ENCODE assay signal across 28 cellular contexts in the genomic region with DNA sequence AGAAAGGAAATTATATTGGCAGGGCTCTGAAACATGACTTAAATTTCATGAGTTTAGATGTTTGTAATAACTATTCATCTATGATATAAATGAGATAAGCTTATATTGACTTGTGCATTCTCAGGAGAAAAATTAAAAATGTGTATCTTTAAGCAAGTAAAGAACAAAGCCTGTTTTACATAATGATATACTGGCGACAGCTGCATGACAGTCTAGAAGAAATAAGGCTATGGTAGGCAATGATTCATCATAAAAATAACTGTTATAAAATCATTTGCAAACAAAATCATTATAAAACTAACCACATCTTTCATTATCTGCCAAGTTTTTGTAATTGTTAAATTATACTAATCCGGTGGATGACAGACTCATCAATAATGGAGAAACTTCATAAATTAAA.
"Had no signal": no experiment of that assay in that cellular context is flagged by ENCODE, and none has a peak within 500 bp of the region (broad histone marks: within the 10 kb centered on the region; RNA-seq: fewer than 3 reads in every experiment).

No MANE protein-coding gene starts in this region.

- H3K9ac ChIP-seq: parathyroid adenoma had no signal

- H2AFZ ChIP-seq: parathyroid adenoma had no signal

- H3K36me3 Mint-ChIP-seq: type B pancreatic cell had no signal

- H3K27ac Mint-ChIP-seq: effector memory CD8-positive, alpha-beta T cell; immature natural killer cell; naive B cell; natural killer cell treated with Interleukin-12 subunit alpha and Interleukin-12 subunit beta and Interleukin-15 and Interleukin-18, amount 100 ng/mL, for 72 hours; progenitor cell of endocrine pancreas; stimulated activated memory B cell treated with anti-CD40 and anti-IgM and Interleukin-4, amounts not matched to agents 10 μg/mL and 1 μg/mL and 100 μg/mL, for 72 hours; type B pancreatic cell had no signal

- H3K27me3 Mint-ChIP-seq: effector memory CD8-positive, alpha-beta T cell; naive B cell; natural killer cell treated with Interleukin-12 subunit alpha and Interleukin-12 subunit beta and Interleukin-15 and Interleukin-18, amount 100 ng/mL, for 72 hours; progenitor cell of endocrine pancreas; stimulated activated memory B cell treated with anti-CD40 and anti-IgM and Interleukin-4, amounts not matched to agents 10 μg/mL and 1 μg/mL and 100 μg/mL, for 72 hours; type B pancreatic cell had no signal

- H3K27ac ChIP-seq: coronary artery, esophagus squamous epithelium, lower lobe of right lung, neutrophil, parathyroid adenoma, right lobe of liver, spleen, testis, tibial artery had no signal

- H3K4me1 ChIP-seq: esophagus squamous epithelium, lower lobe of right lung, parathyroid adenoma, right lobe of liver, spleen, testis, tibial artery had no signal

- H3K9me3 ChIP-seq: right lobe of liver, testis had no signal

- ATAC-seq: effector memory CD8-positive, alpha-beta T cell; left colon; left ventricle myocardium superior; lower lobe of right lung; natural killer cell treated with Interleukin-12 subunit alpha and Interleukin-12 subunit beta and Interleukin-15 and Interleukin-18, amount 100 ng/mL, for 72 hours; right lobe of liver; stimulated activated memory B cell treated with anti-CD40 and anti-IgM and Interleukin-4, amounts not matched to agents 10 μg/mL and 1 μg/mL and 100 μg/mL, for 72 hours; stimulated activated naive CD8-positive, alpha-beta T cell treated with anti-CD3 and anti-CD28 coated beads, Interleukin-15, Interleukin-2, amounts not matched to agents 100 U/mL and 50 U/mL, for 24 hours had no signal

- H3K27me3 ChIP-seq: esophagus squamous epithelium, neutrophil, right lobe of liver, spleen, testis, tibial artery had no signal

- DNase-seq: dermis blood vessel endothelial cell; effector memory CD8-positive, alpha-beta T cell; erythroblast; esophagus squamous epithelium; hypothalamus; immature natural killer cell; islet precursor cell; kidney glomerular epithelial cell; left colon; left ventricle myocardium superior; lower lobe of right lung; naive B cell; right lobe of liver; spleen; stimulated activated CD4-positive, alpha-beta T cell treated with anti-CD3 and anti-CD28 coated beads, Interleukin-4, amount 100 ng/mL, for 4 hours; stimulated activated naive CD8-positive, alpha-beta T cell treated with anti-CD3 and anti-CD28 coated beads, Interleukin-15, Interleukin-2, amounts not matched to agents 100 U/mL and 50 U/mL, for 24 hours; substantia nigra; testis; tibial artery had no signal

- H3K4me3 Mint-ChIP-seq: effector memory CD8-positive, alpha-beta T cell; immature natural killer cell; naive B cell; natural killer cell treated with Interleukin-12 subunit alpha and Interleukin-12 subunit beta and Interleukin-15 and Interleukin-18, amount 100 ng/mL, for 72 hours; neural crest cell; stimulated activated memory B cell treated with anti-CD40 and anti-IgM and Interleukin-4, amounts not matched to agents 10 μg/mL and 1 μg/mL and 100 μg/mL, for 72 hours; type B pancreatic cell had no signal

- H3K4me1 Mint-ChIP-seq: immature natural killer cell; naive B cell; neural crest cell; stimulated activated memory B cell treated with anti-CD40 and anti-IgM and Interleukin-4, amounts not matched to agents 10 μg/mL and 1 μg/mL and 100 μg/mL, for 72 hours had no signal

- H3K4me3 ChIP-seq: coronary artery, esophagus squamous epithelium, lower lobe of right lung, right lobe of liver, spleen, testis, tibial artery had no signal

- H3K79me2 ChIP-seq: parathyroid adenoma had no signal

- H3K36me3 ChIP-seq: esophagus squamous epithelium, lower lobe of right lung, neutrophil, right lobe of liver, spleen, tibial artery had no signal

- FAIRE-seq: frontal cortex had no signal
